In the genomic region with DNA sequence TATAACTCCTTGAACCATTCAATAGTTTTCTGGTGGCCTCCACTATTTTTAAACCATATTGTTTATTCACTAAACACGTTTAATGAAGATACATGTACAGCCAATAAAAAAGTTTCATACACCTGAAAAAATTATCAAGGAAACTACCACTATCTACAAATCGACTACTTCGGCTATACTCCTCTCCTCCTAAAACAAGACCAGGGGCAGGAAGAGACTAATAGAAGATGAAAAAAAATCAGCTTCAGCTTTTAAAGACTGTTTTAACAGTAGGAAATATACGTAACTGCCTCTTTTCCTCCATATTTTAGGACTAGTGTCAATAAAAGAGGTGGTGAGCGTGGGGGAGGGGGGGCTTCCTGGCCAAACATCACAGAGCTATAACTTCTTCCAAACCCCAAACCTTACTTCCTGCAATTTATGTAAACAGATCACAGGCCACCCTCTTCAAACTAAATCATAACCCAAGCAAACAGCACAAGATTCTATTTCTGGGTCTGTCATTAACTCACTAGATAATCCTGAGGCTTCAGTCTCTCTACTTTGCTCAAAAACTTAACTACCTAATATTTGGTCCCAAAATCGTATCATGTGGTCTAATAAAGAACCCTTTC, we compare ENCODE assay signal across 1 cellular context.
TF ChIP-seq lines count a peak whose summit lies in the region.

No MANE protein-coding gene starts in this region.

TF ChIP-seq in SK-N-SH, 30 proteins besides CTCF, POLR2A, EP300 and RAD21 (continued from another document):
- TF ChIP-seq, protein P1, sequence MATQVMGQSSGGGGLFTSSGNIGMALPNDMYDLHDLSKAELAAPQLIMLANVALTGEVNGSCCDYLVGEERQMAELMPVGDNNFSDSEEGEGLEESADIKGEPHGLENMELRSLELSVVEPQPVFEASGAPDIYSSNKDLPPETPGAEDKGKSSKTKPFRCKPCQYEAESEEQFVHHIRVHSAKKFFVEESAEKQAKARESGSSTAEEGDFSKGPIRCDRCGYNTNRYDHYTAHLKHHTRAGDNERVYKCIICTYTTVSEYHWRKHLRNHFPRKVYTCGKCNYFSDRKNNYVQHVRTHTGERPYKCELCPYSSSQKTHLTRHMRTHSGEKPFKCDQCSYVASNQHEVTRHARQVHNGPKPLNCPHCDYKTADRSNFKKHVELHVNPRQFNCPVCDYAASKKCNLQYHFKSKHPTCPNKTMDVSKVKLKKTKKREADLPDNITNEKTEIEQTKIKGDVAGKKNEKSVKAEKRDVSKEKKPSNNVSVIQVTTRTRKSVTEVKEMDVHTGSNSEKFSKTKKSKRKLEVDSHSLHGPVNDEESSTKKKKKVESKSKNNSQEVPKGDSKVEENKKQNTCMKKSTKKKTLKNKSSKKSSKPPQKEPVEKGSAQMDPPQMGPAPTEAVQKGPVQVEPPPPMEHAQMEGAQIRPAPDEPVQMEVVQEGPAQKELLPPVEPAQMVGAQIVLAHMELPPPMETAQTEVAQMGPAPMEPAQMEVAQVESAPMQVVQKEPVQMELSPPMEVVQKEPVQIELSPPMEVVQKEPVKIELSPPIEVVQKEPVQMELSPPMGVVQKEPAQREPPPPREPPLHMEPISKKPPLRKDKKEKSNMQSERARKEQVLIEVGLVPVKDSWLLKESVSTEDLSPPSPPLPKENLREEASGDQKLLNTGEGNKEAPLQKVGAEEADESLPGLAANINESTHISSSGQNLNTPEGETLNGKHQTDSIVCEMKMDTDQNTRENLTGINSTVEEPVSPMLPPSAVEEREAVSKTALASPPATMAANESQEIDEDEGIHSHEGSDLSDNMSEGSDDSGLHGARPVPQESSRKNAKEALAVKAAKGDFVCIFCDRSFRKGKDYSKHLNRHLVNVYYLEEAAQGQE (IDR thresholded peaks at IDR 0.05; ENCODE audit: low read depth, low read length), result no peak
TF ChIP-seq in SK-N-SH: peak in this region for 0.
